8 cellular contexts compared by ENCODE assay signal in the genomic region with DNA sequence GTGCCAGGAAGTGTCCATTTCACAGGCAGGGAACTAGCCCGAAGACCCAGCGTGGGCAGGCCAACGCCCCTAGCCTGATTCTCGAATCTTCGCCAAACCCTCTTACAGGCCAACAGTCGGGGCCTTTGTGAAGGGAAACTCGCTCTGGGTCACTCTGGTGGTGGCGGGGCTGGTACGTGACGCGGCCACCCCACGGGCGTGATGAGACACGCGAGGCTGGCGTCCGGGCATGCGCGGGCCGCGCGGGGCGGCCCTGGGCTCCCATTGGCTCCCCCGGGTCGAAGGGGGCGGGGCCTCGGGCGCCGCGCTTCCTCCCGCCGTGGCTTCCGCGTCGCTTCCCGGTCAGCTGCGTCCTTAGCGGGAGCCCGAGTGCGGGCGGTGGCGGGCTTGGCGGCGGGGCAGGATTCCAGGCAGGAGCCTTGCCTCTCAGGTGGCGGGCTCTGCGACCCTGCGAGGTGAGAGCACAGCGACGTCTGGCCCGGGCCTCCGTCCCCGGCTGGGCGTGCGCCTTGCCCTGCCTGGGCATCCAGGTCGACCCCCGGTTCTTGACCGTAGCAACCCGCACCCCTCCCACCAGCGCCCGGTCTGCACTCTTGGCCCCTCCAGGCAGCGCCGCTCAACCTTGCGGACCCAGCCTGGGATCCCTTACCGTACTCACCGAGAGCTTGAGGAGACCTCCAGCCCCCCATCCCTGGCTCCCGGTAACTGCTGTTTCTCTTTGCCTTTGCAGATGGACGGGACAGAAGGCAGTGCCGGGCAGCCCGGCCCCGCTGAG. TPM values are rescaled to one million over a fixed set of nuclear protein-coding genes. Genes with fewer than 3 reads are reported as not detected.
A peak's percentile ranks its signal among the peaks of the same experiment; 100 is the strongest.
DNase-seq lines count a peak whose midpoint lies in the region; ATAC-seq and TF ChIP-seq lines count a peak whose summit lies in the region.

A gene with protein sequence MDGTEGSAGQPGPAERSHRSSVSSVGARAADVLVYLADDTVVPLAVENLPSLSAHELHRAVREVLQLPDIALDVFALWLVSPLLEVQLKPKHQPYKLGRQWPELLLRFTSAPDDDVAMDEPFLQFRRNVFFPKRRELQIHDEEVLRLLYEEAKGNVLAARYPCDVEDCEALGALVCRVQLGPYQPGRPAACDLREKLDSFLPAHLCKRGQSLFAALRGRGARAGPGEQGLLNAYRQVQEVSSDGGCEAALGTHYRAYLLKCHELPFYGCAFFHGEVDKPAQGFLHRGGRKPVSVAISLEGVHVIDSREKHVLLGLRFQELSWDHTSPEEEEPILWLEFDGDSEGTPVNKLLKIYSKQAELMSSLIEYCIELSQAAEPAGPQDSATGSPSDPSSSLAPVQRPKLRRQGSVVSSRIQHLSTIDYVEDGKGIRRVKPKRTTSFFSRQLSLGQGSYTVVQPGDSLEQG (plus strand): TSS at position 331 of the 775 bp plus-strand sequence. CDS start 400 bp downstream, at position 731.

- peak within 1 kb of the TSS; percentile 97 for H3K27ac ChIP-seq in smooth muscle cell (ENCODE audit: low read depth)

- DNase-seq in DMS53 treated with DMSO at 0.1 percent for 48 hours (lab: John Stamatoyannopoulos, UW; ENCODE audit: unreplicated experiment), result peak; percentile 75
- peak; percentile 33 for DNase-seq in NCI-H2196 treated with DMSO at 0.1 percent for 48 hours (lab: John Stamatoyannopoulos, UW; ENCODE audit: unreplicated experiment)
- DNase-seq in activated CD4-positive, CD25-positive, alpha-beta regulatory T cell (lab: John Stamatoyannopoulos, UW), result peak; percentile 69 to 87 (median 78)
- DNase-seq in cardiac fibroblast (ENCODE audit: low read depth in 2 of 2), result peak; percentile 75 to 84
- peak; percentile 92 to 94 (median 93) for DNase-seq in immature natural killer cell
- peak; percentile 86 for DNase-seq in smooth muscle cell (lab: John Stamatoyannopoulos, UW; ENCODE audit: unreplicated experiment)

- peaks cover 39% of the 10 kb centered on the region for H3K4me1 ChIP-seq in smooth muscle cell (ENCODE audit: low read depth)

- peak within 1 kb of the TSS; percentile 94 to 95 for H3K4me3 ChIP-seq in cardiac fibroblast (replicated peaks in 1 of 2; ENCODE audit: low read depth in 2 of 2, low read length in 2 of 2)
- peak within 1 kb of the TSS; percentile 95 for H3K4me3 ChIP-seq in smooth muscle cell

- no peaks in the 10 kb centered on the region for H3K9me3 ChIP-seq in smooth muscle cell (replicated peaks; ENCODE audit: low read depth)

- no peaks in the 10 kb centered on the region for H3K36me3 ChIP-seq in smooth muscle cell (ENCODE audit: low read depth)

- peaks cover 74 to 77% of the 10 kb centered on the region in 2 donors for H3K4me1 Mint-ChIP-seq in immature natural killer cell

- no peaks in the 10 kb centered on the region for H3K27me3 ChIP-seq in smooth muscle cell (ENCODE audit: low read depth)

- H3K36me3 Mint-ChIP-seq in immature natural killer cell, result no peaks in the 10 kb centered on the region

- peaks cover 40% of the 10 kb centered on the region for H3F3A ChIP-seq in smooth muscle cell (ENCODE audit: low read depth)

- H3K27me3 Mint-ChIP-seq in immature natural killer cell (ENCODE audit: low read depth in 3 of 3), result peaks cover 3 to 31% (median 4%) of the 10 kb centered on the region in 3 donors

- H3K79me2 ChIP-seq in smooth muscle cell (ENCODE audit: low read depth), result peaks cover 47% of the 10 kb centered on the region

- WGBS in smooth muscle cell (ENCODE audit: low lambda C conversion rate), result 7% methylated on average over 45 of the region's 70 CpGs

- peak within 1 kb of the TSS; percentile 100 for H3K4me2 ChIP-seq in smooth muscle cell

- H2AFZ ChIP-seq in smooth muscle cell (ENCODE audit: low read depth), result peak within 1 kb of the TSS; percentile 41

- peak within 1 kb of the TSS; percentile 91 for H3K9ac ChIP-seq in smooth muscle cell (ENCODE audit: low read depth)

- no peak for TF ChIP-seq CTCF in cardiac fibroblast (IDR thresholded peaks at IDR 0.05; ENCODE audit: low read depth, low read length)
- no peak for TF ChIP-seq CTCF in smooth muscle cell (IDR thresholded peaks at IDR 0.05; ENCODE audit: borderline replicate concordance, insufficient read depth, poor library complexity, severe bottlenecking)

- ATAC-seq in HG02623 (IDR thresholded peaks at IDR 0.05; ENCODE audit: unreplicated experiment) (peak; percentile 41), HG02938 (IDR thresholded peaks at IDR 0.05; ENCODE audit: unreplicated experiment) (no peak)

- H3K27ac Mint-ChIP-seq in immature natural killer cell, result peak within 1 kb of the TSS; percentile 99 to 100 (median 100)

- H3K9me3 Mint-ChIP-seq in immature natural killer cell, result no peaks in the 10 kb centered on the region

- peaks cover 15% of the 10 kb centered on the region for H4K20me1 ChIP-seq in smooth muscle cell (ENCODE audit: low read depth)

- peak within 1 kb of the TSS; percentile 86 to 90 (median 88) for H3K4me3 Mint-ChIP-seq in immature natural killer cell

RNA-seq across cellular contexts. Expression of the gene that starts here (rescaled TPM):
- 10 to 100 TPM; 62.8 to 73.5 (median 63.4) TPM for polyA plus RNA-seq in immature natural killer cell
- 16.7 and 19.1 TPM in 2 replicates for total RNA-seq in smooth muscle cell
- polyA plus RNA-seq in smooth muscle cell, result 37.8 and 40.8 TPM in 2 replicates

Comparison
In these comparisons a context has a peak if more than half of its experiments do, and no peak if none do; other contexts are left out.
1. DNase-seq: peak in every context shown above with its lines; median percentile 93 in immature natural killer cell; 86 in smooth muscle cell; 80 in cardiac fibroblast; 78 in activated CD4-positive, CD25-positive, alpha-beta regulatory T cell; 75 in DMS53 treated with DMSO at 0.1 percent for 48 hours; 33 in NCI-H2196 treated with DMSO at 0.1 percent for 48 hours.